Comparison of ENCODE assay signal across 25 cellular contexts in the genomic region with DNA sequence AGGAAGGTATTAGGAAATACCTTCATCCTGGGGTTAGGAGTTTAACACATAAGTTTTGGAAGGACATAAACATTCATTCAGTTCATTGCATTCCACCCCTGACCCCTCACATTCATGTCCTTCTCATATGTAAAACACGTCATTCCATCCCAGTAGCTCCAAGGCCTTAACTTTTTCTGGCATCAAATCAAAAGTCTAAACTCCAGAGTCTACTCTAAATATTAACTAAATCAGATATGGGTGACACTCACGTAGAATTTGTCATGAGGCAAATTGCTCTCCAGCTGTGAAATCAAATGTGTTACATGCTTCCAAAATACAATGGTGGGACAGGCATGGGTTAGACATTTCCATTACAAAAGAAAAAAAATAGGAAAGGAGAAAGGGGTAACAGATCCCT.
"Had no signal": no experiment of that assay in that cellular context is flagged by ENCODE, and none has a peak within 500 bp of the region (broad histone marks: within the 10 kb centered on the region; RNA-seq: fewer than 3 reads in every experiment).

No MANE protein-coding gene starts in this region.

- H3K27ac ChIP-seq: adrenal gland, cardiac muscle cell, esophagus muscularis mucosa, foreskin keratinocyte, heart left ventricle, neural progenitor cell, sigmoid colon, tibial artery, upper lobe of right lung had no signal

- ATAC-seq: activated CD4-positive, alpha-beta T cell treated with anti-CD3 and anti-CD28 coated beads for 36 hours; foreskin keratinocyte; heart left ventricle; naive thymus-derived CD8-positive, alpha-beta T cell; upper lobe of right lung had no signal

- H3K9ac ChIP-seq: neural progenitor cell had no signal

- DNase-seq: activated CD4-positive, alpha-beta T cell treated with anti-CD3 and anti-CD28 coated beads for 36 hours; activated CD4-positive, alpha-beta T cell treated with anti-CD3 and anti-CD28 coated beads, Interleukin-2, amount 50 U/mL, for 4 hours; activated CD4-positive, CD25-positive, alpha-beta regulatory T cell; activated effector memory CD4-positive, alpha-beta T cell treated with Interleukin-2 at 50 U/mL for 16 hours; activated naive CD4-positive, alpha-beta T cell treated with anti-CD3 and anti-CD28 coated beads for 36 hours; activated naive CD8-positive, alpha-beta T cell treated with anti-CD3 and anti-CD28 coated beads for 36 hours; adrenal gland; aorta; cortex of kidney; foreskin keratinocyte; heart left ventricle; midbrain; naive thymus-derived CD8-positive, alpha-beta T cell; retina; sigmoid colon; stimulated activated CD4-positive, alpha-beta T cell treated with anti-CD3 and anti-CD28 coated beads, Interleukin-1b, Interleukin-23, amount 100 ng/mL, for 48 hours; stimulated activated naive B cell treated with anti-CD40 and anti-IgM and Interleukin-4, amounts not matched to agents 10 μg/mL and 1 μg/mL and 100 μg/mL, for 72 hours; stomach; T-helper 2 cell; tibial artery; upper lobe of right lung had no signal

- H3K9me3 ChIP-seq: adrenal gland, esophagus muscularis mucosa, sigmoid colon, stomach, tibial artery, upper lobe of right lung had no signal

- H3K4me3 ChIP-seq: adrenal gland, cardiac muscle cell, esophagus muscularis mucosa, heart left ventricle, neural progenitor cell, sigmoid colon, smooth muscle cell, stomach, tibial artery, upper lobe of right lung had no signal

- H2AFZ ChIP-seq: neural progenitor cell had no signal

- H3K4me2 ChIP-seq: neural progenitor cell, smooth muscle cell had no signal

- H3K4me1 ChIP-seq: adrenal gland, foreskin keratinocyte, neural progenitor cell, upper lobe of right lung had no signal

- H3K27me3 ChIP-seq: adrenal gland, cardiac muscle cell, esophagus muscularis mucosa, foreskin keratinocyte, heart left ventricle, neural progenitor cell, sigmoid colon, stomach, tibial artery, upper lobe of right lung had no signal

- H3K36me3 ChIP-seq: adrenal gland, cardiac muscle cell, esophagus muscularis mucosa, heart left ventricle, neural progenitor cell, sigmoid colon, stomach, tibial artery, upper lobe of right lung had no signal
